Comparison of ENCODE assay signal across 8 cellular contexts in the genomic region with DNA sequence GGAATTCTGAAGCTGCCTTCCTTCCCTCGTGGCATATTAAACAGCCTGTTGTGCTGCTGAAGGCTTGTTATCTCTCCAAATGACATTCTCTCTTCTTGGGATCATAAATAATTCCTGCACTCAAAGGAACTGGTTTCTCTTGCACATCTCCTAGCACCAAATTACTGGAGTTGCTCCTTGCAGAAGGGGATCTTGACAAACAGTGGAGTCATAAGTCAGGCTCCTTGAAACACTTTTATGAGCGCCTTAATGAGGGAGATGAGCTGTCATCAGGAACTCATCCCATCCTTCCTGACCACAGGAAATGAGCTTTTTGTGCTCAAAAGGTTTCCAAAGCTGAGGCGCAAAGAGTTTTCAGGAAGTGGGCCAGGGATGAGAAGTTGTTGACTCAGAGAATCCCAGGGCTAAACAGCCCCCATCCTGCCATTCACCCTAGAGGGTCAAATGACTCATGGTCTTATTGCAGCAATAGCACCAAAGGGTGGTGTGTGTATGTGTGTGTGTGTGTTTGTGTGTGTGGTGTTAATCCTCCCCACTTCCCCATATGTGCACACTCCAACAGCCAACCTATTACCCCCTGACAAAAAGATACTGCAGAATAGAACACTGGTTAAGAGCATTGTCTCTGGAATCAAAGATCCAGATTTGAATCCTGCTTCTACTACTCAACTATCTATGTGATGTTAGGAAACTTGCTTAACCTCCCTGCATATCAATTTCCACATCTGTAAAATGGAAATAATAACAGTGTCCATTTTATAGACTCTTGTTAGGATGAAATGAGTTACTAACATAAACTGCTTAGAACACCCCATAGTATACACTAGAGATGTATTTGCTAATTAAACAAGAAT. TPM values are rescaled to one million over a fixed set of nuclear protein-coding genes. Genes with fewer than 3 reads are reported as not detected.
DNase-seq lines count a peak whose midpoint lies in the region; ATAC-seq and TF ChIP-seq lines count a peak whose summit lies in the region.

No MANE protein-coding gene starts in this region.

- DNase-seq in DMS53 (lab: John Stamatoyannopoulos, UW): peak; percentile 73
- DNase-seq in NCI-H69 (lab: John Stamatoyannopoulos, UW): peak; percentile 53
- DNase-seq in endothelial cell (ENCODE audit: low spot score): no peak
- peak; percentile 84 for DNase-seq in osteoblast (ENCODE audit: insufficient read length, low spot score, missing footprints)
- no peak for DNase-seq in middle frontal gyrus (ENCODE audit: extremely low spot score, low spot score)

- H2AFZ ChIP-seq in osteoblast (ENCODE audit: low read length): no peak overlapping the region

- peaks cover 53% of the 10 kb centered on the region for H3K4me1 ChIP-seq in osteoblast (ENCODE audit: insufficient read depth, low read length)

- H3K27me3 ChIP-seq in osteoblast (ENCODE audit: insufficient read depth, low read length): no peaks in the 10 kb centered on the region

- H3K9me3 Mint-ChIP-seq in endothelial cell (ENCODE audit: unreplicated experiment): no peaks in the 10 kb centered on the region
- H3K9me3 Mint-ChIP-seq in activated T-helper 17 cell treated with anti-CD3 and anti-CD28 coated beads, Interleukin-2, amount 50 U/mL, for 72 hours: no peaks in the 10 kb centered on the region

- H3K4me1 Mint-ChIP-seq in endothelial cell (ENCODE audit: unreplicated experiment): peaks cover 23% of the 10 kb centered on the region
- no peaks in the 10 kb centered on the region for H3K4me1 Mint-ChIP-seq in activated T-helper 17 cell treated with anti-CD3 and anti-CD28 coated beads, Interleukin-2, amount 50 U/mL, for 72 hours

- H3K4me3 Mint-ChIP-seq in endothelial cell (ENCODE audit: unreplicated experiment): no peak overlapping the region
- no peak overlapping the region for H3K4me3 Mint-ChIP-seq in activated T-helper 17 cell treated with anti-CD3 and anti-CD28 coated beads, Interleukin-2, amount 50 U/mL, for 72 hours

- H3K27ac ChIP-seq in osteoblast (ENCODE audit: low read depth, low read length): peak overlapping the region; percentile 67

- no peaks in the 10 kb centered on the region for H3K9me3 ChIP-seq in osteoblast (ENCODE audit: low read depth, low read length)

- H4K20me1 ChIP-seq in osteoblast (ENCODE audit: insufficient read depth, low read length): no peaks in the 10 kb centered on the region

- H3K4me2 ChIP-seq in osteoblast (ENCODE audit: insufficient read depth, low read length): peak overlapping the region; percentile 6

- ATAC-seq in GM19395 (IDR thresholded peaks at IDR 0.05; ENCODE audit: unreplicated experiment) (no peak), HG03108 (IDR thresholded peaks at IDR 0.05; ENCODE audit: unreplicated experiment) (no peak)
- no peak for ATAC-seq in activated T-helper 17 cell treated with anti-CD3 and anti-CD28 coated beads, Interleukin-2, amount 50 U/mL, for 72 hours (replicated peaks)

- H3K36me3 ChIP-seq in osteoblast (ENCODE audit: insufficient read depth, low read length): no peaks in the 10 kb centered on the region

- H3K79me2 ChIP-seq in osteoblast (ENCODE audit: insufficient read depth, low read length): peaks cover 18% of the 10 kb centered on the region

- no peak for TF ChIP-seq CTCF in endothelial cell (IDR thresholded peaks at IDR 0.05; ENCODE audit: unreplicated experiment)
- no peak for TF ChIP-seq CTCF in osteoblast (IDR thresholded peaks at IDR 0.05; ENCODE audit: extremely low read depth, low read depth, low read length)

- no peak overlapping the region for H3K4me3 ChIP-seq in osteoblast (ENCODE audit: insufficient read depth, low read length)

- H3K27me3 Mint-ChIP-seq in endothelial cell (ENCODE audit: unreplicated experiment): no peaks in the 10 kb centered on the region
- H3K27me3 Mint-ChIP-seq in activated T-helper 17 cell treated with anti-CD3 and anti-CD28 coated beads, Interleukin-2, amount 50 U/mL, for 72 hours: no peaks in the 10 kb centered on the region

- H3K27ac Mint-ChIP-seq in endothelial cell (ENCODE audit: unreplicated experiment): peak overlapping the region; percentile 71
- H3K27ac Mint-ChIP-seq in activated T-helper 17 cell treated with anti-CD3 and anti-CD28 coated beads, Interleukin-2, amount 50 U/mL, for 72 hours: no peak overlapping the region

- peaks cover 2% of the 10 kb centered on the region for H3K36me3 Mint-ChIP-seq in endothelial cell (ENCODE audit: low read depth, unreplicated experiment)
- no peaks in the 10 kb centered on the region for H3K36me3 Mint-ChIP-seq in activated T-helper 17 cell treated with anti-CD3 and anti-CD28 coated beads, Interleukin-2, amount 50 U/mL, for 72 hours (ENCODE audit: low read depth)

RNA-seq across cellular contexts. Expression of a gene that starts 2.8 kb away (rescaled TPM):
- total RNA-seq in endothelial cell (ENCODE audit: unreplicated experiment) (177 TPM), osteoblast (82.2 and 85.4 TPM in 2 replicates)
- 10 to 100 TPM; 21.4 to 27.3 TPM for total RNA-seq in activated T-helper 17 cell treated with anti-CD3 and anti-CD28 coated beads, Interleukin-2, amount 50 U/mL, for 72 hours

RNA-seq across cellular contexts. Expression of a gene that starts 38.7 kb away (rescaled TPM):
- total RNA-seq in endothelial cell (ENCODE audit: unreplicated experiment) (7.3 TPM), osteoblast (9.8 and 11.2 TPM in 2 replicates)
- total RNA-seq in activated T-helper 17 cell treated with anti-CD3 and anti-CD28 coated beads, Interleukin-2, amount 50 U/mL, for 72 hours: 1 to 10 TPM; 4.1 to 5.8 TPM

Comparison
In these comparisons a context has a peak if more than half of its experiments do, and no peak if none do; other contexts are left out.
1. DNase-seq: peak in DMS53 (single experiment), NCI-H69 (single experiment) and osteoblast (single experiment); none in endothelial cell (single experiment) and middle frontal gyrus (single experiment).